ENCODE assay signal across 24 cellular contexts in genomic region chr2:241291977-241292376, GRCh38.
"Had no signal": no experiment of that assay in that cellular context is flagged by ENCODE, and none has a peak within 500 bp of the region (broad histone marks: within the 10 kb centered on the region; RNA-seq: fewer than 3 reads in every experiment).

No MANE protein-coding gene starts in this region.

- DNase-seq: activated CD4-positive, alpha-beta T cell treated with anti-CD3 and anti-CD28 coated beads for 4 hours; activated CD8-positive, alpha-beta T cell treated with anti-CD3 and anti-CD28 coated beads for 36 hours; activated effector memory CD4-positive, alpha-beta T cell treated with anti-CD3 and anti-CD28 coated beads, Interleukin-2, amount 50 U/mL, for 16 hours; activated naive CD4-positive, alpha-beta T cell treated with Interleukin-2 at 50 U/mL for 16 hours; activated T-cell treated with anti-CD3 and anti-CD28 coated beads, Interleukin-2, amount 50 U/mL, for 24 hours; amygdala; Kasumi-1; KBM-7; NCI-H1092; NCI-H1694; NCI-H2029; NCI-H2107; NCI-H2171 treated with DMSO at 0.1 percent for 48 hours; NCI-H226; NCI-H526 treated with DMSO at 0.1 percent for 48 hours; PC-3; SHP77; T-helper 2 cell; T1000; WERI-Rb-1 had no signal

- ATAC-seq: activated CD8-positive, alpha-beta T cell treated with anti-CD3 and anti-CD28 coated beads for 36 hours; PC-3 had no signal

- H3K36me3 ChIP-seq: cardiac muscle cell had no signal

- H3K4me1 Mint-ChIP-seq: brain had no signal

- H3K27ac Mint-ChIP-seq: activated CD8-positive, alpha-beta T cell treated with anti-CD3 and anti-CD28 coated beads for 36 hours; activated naive CD8-positive, alpha-beta T cell; activated T-cell treated with anti-CD3 and anti-CD28 coated beads, Interleukin-2, amount 50 U/mL, for 24 hours; brain had no signal

- H3K9me3 ChIP-seq: SJSA1 had no signal

- H3K27me3 Mint-ChIP-seq: activated CD8-positive, alpha-beta T cell treated with anti-CD3 and anti-CD28 coated beads for 36 hours; activated naive CD8-positive, alpha-beta T cell; activated T-cell treated with anti-CD3 and anti-CD28 coated beads, Interleukin-2, amount 50 U/mL, for 24 hours; brain had no signal

- H3K4me3 ChIP-seq: cardiac muscle cell, SJSA1 had no signal

- H3K9me3 Mint-ChIP-seq: activated CD8-positive, alpha-beta T cell treated with anti-CD3 and anti-CD28 coated beads for 36 hours; activated T-cell treated with anti-CD3 and anti-CD28 coated beads, Interleukin-2, amount 50 U/mL, for 24 hours had no signal

- H3K4me3 Mint-ChIP-seq: activated CD8-positive, alpha-beta T cell treated with anti-CD3 and anti-CD28 coated beads for 36 hours; activated naive CD8-positive, alpha-beta T cell; activated T-cell treated with anti-CD3 and anti-CD28 coated beads, Interleukin-2, amount 50 U/mL, for 24 hours; brain had no signal

- H3K27ac ChIP-seq: cardiac muscle cell, SJSA1, WERI-Rb-1 had no signal

- H3K4me1 ChIP-seq: SJSA1 had no signal

- H3K27me3 ChIP-seq: cardiac muscle cell, SJSA1 had no signal
